In genomic region chr12:56007148-56007891, GRCh38 we compare ENCODE assay signal across 1 cellular context.
A peak's percentile ranks its signal among the peaks of the same experiment; 100 is the strongest.
TF ChIP-seq lines count a peak whose summit lies in the region.

No MANE protein-coding gene starts in this region.

TF ChIP-seq in HepG2, 621 proteins besides CTCF, POLR2A, EP300 and RAD21 (continued from another document and continues in another):
- TF ChIP-seq ARID5B (CRISPR knock-in tag; IDR thresholded peaks at IDR 0.05) (0 out of 2 replicates have a peak, but pooled peaks have one; percentile 20), ZSCAN25 (CRISPR knock-in tag; IDR thresholded peaks at IDR 0.05) (no peak), RBM22 (optimal IDR thresholded peaks at IDR 0.05; ENCODE audit: low read length) (peak; percentile 45), REXO4 (CRISPR knock-in tag; IDR thresholded peaks at IDR 0.05; ENCODE audit: borderline replicate concordance) (no peak), SALL2 (CRISPR knock-in tag; IDR thresholded peaks at IDR 0.05) (no peak), EEA1 (CRISPR knock-in tag; IDR thresholded peaks at IDR 0.05; ENCODE audit: borderline replicate concordance) (no peak), GATAD1 (CRISPR knock-in tag; IDR thresholded peaks at IDR 0.05) (peak; percentile 77), ZNF703 (CRISPR knock-in tag; IDR thresholded peaks at IDR 0.05; ENCODE audit: borderline replicate concordance) (no peak), CHCHD3 (CRISPR knock-in tag; IDR thresholded peaks at IDR 0.05) (no peak), ZNF512 (CRISPR knock-in tag; IDR thresholded peaks at IDR 0.05) (no peak), HNRNPK (IDR thresholded peaks at IDR 0.05; ENCODE audit: low read depth, low read length, poor library complexity, severe bottlenecking) (peak; percentile 93), AKAP8 (CRISPR knock-in tag; IDR thresholded peaks at IDR 0.05) (no peak), SOX6 (IDR thresholded peaks at IDR 0.05) (no peak), SOX6 (CRISPR knock-in tag; IDR thresholded peaks at IDR 0.05) (peak; percentile 47; the same call in 1 of the 2 replicates), ONECUT2 (CRISPR knock-in tag; IDR thresholded peaks at IDR 0.05) (no peak), CREM (IDR thresholded peaks at IDR 0.05) (0 out of 2 replicates have a peak, but pooled peaks have one; percentile 15), CREM (CRISPR knock-in tag; IDR thresholded peaks at IDR 0.05) (no peak), ZEB1 (IDR thresholded peaks at IDR 0.05; ENCODE audit: insufficient replicate concordance, low read depth) (peak; percentile 72), NR2C2 (CRISPR knock-in tag; IDR thresholded peaks at IDR 0.05; ENCODE audit: borderline replicate concordance) (peak; percentile 61; the same call in 1 of the 2 replicates), JUN (CRISPR knock-in tag; IDR thresholded peaks at IDR 0.05) (no peak), IKZF1 (IDR thresholded peaks at IDR 0.05) (no peak), ETV5 (CRISPR knock-in tag; IDR thresholded peaks at IDR 0.05; ENCODE audit: borderline replicate concordance) (peak; percentile 75; the same call in 1 of the 2 replicates), ELF1 (CRISPR knock-in tag; IDR thresholded peaks at IDR 0.05) (peak; percentile 80), ZNF7 (CRISPR knock-in tag; IDR thresholded peaks at IDR 0.05) (no peak), MZF1 (CRISPR knock-in tag; IDR thresholded peaks at IDR 0.05; ENCODE audit: borderline replicate concordance) (no peak), ZKSCAN8 (CRISPR knock-in tag; IDR thresholded peaks at IDR 0.05; ENCODE audit: borderline replicate concordance) (0 out of 2 replicates have a peak, but pooled peaks have one; percentile 29), ISL2 (CRISPR knock-in tag; IDR thresholded peaks at IDR 0.05) (no peak), IKZF4 (CRISPR knock-in tag; IDR thresholded peaks at IDR 0.05; ENCODE audit: borderline replicate concordance, low read depth, not compliant biosample characterization) (no peak), MAFG (CRISPR knock-in tag; IDR thresholded peaks at IDR 0.05) (no peak), PLRG1 (conservative IDR thresholded peaks at IDR 0.05) (no peak), SAP130 (CRISPR knock-in tag; IDR thresholded peaks at IDR 0.05; ENCODE audit: low read depth) (peak; percentile 74), ZFYVE20 (CRISPR knock-in tag; IDR thresholded peaks at IDR 0.05; ENCODE audit: borderline replicate concordance, low read depth) (no peak), ZNF276 (CRISPR knock-in tag; IDR thresholded peaks at IDR 0.05; ENCODE audit: low read depth) (no peak), FOXO4 (CRISPR knock-in tag; conservative IDR thresholded peaks at IDR 0.05) (no peak), ZNF235 (CRISPR knock-in tag; IDR thresholded peaks at IDR 0.05; ENCODE audit: borderline replicate concordance) (no peak), HNRNPLL (IDR thresholded peaks at IDR 0.05; ENCODE audit: low read depth, low read length, poor library complexity, severe bottlenecking) (no peak), NR2F1 (CRISPR knock-in tag; IDR thresholded peaks at IDR 0.05) (no peak)
- TF ChIP-seq, protein P1, sequence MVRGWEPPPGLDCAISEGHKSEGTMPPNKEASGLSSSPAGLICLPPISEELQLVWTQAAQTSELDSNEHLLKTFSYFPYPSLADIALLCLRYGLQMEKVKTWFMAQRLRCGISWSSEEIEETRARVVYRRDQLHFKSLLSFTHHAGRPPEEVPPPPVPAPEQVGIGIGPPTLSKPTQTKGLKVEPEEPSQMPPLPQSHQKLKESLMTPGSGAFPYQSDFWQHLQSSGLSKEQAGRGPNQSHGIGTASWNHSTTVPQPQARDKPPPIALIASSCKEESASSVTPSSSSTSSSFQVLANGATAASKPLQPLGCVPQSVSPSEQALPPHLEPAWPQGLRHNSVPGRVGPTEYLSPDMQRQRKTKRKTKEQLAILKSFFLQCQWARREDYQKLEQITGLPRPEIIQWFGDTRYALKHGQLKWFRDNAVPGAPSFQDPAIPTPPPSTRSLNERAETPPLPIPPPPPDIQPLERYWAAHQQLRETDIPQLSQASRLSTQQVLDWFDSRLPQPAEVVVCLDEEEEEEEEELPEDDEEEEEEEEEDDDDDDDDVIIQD (CRISPR knock-in tag; IDR thresholded peaks at IDR 0.05; ENCODE audit: low read depth), result 0 out of 2 replicates have a peak, but pooled peaks have one; percentile 39
- TF ChIP-seq, protein P2, sequence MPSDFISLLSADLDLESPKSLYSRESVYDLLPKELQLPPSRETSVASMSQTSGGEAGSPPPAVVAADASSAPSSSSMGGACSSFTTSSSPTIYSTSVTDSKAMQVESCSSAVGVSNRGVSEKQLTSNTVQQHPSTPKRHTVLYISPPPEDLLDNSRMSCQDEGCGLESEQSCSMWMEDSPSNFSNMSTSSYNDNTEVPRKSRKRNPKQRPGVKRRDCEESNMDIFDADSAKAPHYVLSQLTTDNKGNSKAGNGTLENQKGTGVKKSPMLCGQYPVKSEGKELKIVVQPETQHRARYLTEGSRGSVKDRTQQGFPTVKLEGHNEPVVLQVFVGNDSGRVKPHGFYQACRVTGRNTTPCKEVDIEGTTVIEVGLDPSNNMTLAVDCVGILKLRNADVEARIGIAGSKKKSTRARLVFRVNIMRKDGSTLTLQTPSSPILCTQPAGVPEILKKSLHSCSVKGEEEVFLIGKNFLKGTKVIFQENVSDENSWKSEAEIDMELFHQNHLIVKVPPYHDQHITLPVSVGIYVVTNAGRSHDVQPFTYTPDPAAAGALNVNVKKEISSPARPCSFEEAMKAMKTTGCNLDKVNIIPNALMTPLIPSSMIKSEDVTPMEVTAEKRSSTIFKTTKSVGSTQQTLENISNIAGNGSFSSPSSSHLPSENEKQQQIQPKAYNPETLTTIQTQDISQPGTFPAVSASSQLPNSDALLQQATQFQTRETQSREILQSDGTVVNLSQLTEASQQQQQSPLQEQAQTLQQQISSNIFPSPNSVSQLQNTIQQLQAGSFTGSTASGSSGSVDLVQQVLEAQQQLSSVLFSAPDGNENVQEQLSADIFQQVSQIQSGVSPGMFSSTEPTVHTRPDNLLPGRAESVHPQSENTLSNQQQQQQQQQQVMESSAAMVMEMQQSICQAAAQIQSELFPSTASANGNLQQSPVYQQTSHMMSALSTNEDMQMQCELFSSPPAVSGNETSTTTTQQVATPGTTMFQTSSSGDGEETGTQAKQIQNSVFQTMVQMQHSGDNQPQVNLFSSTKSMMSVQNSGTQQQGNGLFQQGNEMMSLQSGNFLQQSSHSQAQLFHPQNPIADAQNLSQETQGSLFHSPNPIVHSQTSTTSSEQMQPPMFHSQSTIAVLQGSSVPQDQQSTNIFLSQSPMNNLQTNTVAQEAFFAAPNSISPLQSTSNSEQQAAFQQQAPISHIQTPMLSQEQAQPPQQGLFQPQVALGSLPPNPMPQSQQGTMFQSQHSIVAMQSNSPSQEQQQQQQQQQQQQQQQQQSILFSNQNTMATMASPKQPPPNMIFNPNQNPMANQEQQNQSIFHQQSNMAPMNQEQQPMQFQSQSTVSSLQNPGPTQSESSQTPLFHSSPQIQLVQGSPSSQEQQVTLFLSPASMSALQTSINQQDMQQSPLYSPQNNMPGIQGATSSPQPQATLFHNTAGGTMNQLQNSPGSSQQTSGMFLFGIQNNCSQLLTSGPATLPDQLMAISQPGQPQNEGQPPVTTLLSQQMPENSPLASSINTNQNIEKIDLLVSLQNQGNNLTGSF (CRISPR knock-in tag; IDR thresholded peaks at IDR 0.05), result no peak
- TF ChIP-seq, protein P3, sequence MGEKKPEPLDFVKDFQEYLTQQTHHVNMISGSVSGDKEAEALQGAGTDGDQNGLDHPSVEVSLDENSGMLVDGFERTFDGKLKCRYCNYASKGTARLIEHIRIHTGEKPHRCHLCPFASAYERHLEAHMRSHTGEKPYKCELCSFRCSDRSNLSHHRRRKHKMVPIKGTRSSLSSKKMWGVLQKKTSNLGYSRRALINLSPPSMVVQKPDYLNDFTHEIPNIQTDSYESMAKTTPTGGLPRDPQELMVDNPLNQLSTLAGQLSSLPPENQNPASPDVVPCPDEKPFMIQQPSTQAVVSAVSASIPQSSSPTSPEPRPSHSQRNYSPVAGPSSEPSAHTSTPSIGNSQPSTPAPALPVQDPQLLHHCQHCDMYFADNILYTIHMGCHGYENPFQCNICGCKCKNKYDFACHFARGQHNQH (CRISPR knock-in tag; IDR thresholded peaks at IDR 0.05), result peak; percentile 48; the same call in 1 of the 2 replicates
- TF ChIP-seq, protein P4, sequence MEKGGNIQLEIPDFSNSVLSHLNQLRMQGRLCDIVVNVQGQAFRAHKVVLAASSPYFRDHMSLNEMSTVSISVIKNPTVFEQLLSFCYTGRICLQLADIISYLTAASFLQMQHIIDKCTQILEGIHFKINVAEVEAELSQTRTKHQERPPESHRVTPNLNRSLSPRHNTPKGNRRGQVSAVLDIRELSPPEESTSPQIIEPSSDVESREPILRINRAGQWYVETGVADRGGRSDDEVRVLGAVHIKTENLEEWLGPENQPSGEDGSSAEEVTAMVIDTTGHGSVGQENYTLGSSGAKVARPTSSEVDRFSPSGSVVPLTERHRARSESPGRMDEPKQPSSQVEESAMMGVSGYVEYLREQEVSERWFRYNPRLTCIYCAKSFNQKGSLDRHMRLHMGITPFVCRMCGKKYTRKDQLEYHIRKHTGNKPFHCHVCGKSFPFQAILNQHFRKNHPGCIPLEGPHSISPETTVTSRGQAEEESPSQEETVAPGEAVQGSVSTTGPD (CRISPR knock-in tag; IDR thresholded peaks at IDR 0.05), result no peak
- TF ChIP-seq, protein P5, sequence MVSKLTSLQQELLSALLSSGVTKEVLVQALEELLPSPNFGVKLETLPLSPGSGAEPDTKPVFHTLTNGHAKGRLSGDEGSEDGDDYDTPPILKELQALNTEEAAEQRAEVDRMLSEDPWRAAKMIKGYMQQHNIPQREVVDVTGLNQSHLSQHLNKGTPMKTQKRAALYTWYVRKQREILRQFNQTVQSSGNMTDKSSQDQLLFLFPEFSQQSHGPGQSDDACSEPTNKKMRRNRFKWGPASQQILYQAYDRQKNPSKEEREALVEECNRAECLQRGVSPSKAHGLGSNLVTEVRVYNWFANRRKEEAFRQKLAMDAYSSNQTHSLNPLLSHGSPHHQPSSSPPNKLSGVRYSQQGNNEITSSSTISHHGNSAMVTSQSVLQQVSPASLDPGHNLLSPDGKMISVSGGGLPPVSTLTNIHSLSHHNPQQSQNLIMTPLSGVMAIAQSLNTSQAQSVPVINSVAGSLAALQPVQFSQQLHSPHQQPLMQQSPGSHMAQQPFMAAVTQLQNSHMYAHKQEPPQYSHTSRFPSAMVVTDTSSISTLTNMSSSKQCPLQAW (CRISPR knock-in tag; IDR thresholded peaks at IDR 0.05), result peak; percentile 69
